In genomic region chr1:91851130-91852010, GRCh38 we compare ENCODE assay signal across 8 cellular contexts. TPM values are rescaled to one million over a fixed set of nuclear protein-coding genes. Genes with fewer than 3 reads are reported as not detected.
DNase-seq lines count a peak whose midpoint lies in the region; ATAC-seq and TF ChIP-seq lines count a peak whose summit lies in the region.

No MANE protein-coding gene starts in this region.

- DNase-seq in M059J (ENCODE audit: low read depth), result peak; percentile 82
- peak; percentile 87 for DNase-seq in amniotic epithelial cell (ENCODE audit: low read depth)
- peak; percentile 74 for DNase-seq in iris pigment epithelial cell (ENCODE audit: low read depth)
- peak; percentile 89 for DNase-seq in stromal cell of bone marrow (ENCODE audit: low read depth)
- DNase-seq in progenitor cell of endocrine pancreas (ENCODE audit: low spot score, unreplicated experiment), result no peak
- no peak for DNase-seq in NOMO-1 treated with dmso at 0.1 percent for 144 hours (lab: John Stamatoyannopoulos, UW; ENCODE audit: unreplicated experiment)
- no peak for DNase-seq in activated T-cell treated with anti-CD3 and anti-CD28 coated beads for 4 hours

- TF ChIP-seq CTCF in progenitor cell of endocrine pancreas (IDR thresholded peaks at IDR 0.05; ENCODE audit: unreplicated experiment), result no peak

- H3K4me3 Mint-ChIP-seq in progenitor cell of endocrine pancreas (ENCODE audit: low read depth), result no peak overlapping the region

- no peaks in the 10 kb centered on the region for H3K9me3 Mint-ChIP-seq in progenitor cell of endocrine pancreas (ENCODE audit: low read depth)

- no peak for ATAC-seq in GM19397 (IDR thresholded peaks at IDR 0.05; ENCODE audit: unreplicated experiment)

- H3K27ac Mint-ChIP-seq in progenitor cell of endocrine pancreas, result no peak overlapping the region

- no peaks in the 10 kb centered on the region for H3K36me3 Mint-ChIP-seq in progenitor cell of endocrine pancreas (ENCODE audit: insufficient read depth)

- no peaks in the 10 kb centered on the region for H3K27me3 Mint-ChIP-seq in progenitor cell of endocrine pancreas

- no peaks in the 10 kb centered on the region for H3K4me1 Mint-ChIP-seq in progenitor cell of endocrine pancreas (ENCODE audit: low read depth)

RNA-seq across cellular contexts. Expression of gene TGFBR3, which starts 34.6 kb away (rescaled TPM):
- 1.8 and 2.1 TPM in 2 replicates for total RNA-seq in M059J (2014; rRNA removed; shearing (Covaris generic))
- 4.9 and 6.6 TPM in 2 replicates for total RNA-seq in progenitor cell of endocrine pancreas

Comparison
In these comparisons a context has a peak if more than half of its experiments do, and no peak if none do; other contexts are left out.
1. DNase-seq: peak in M059J (single experiment), amniotic epithelial cell (single experiment), iris pigment epithelial cell (single experiment) and stromal cell of bone marrow (single experiment); none in progenitor cell of endocrine pancreas (single experiment), NOMO-1 treated with dmso at 0.1 percent for 144 hours (single experiment) and activated T-cell treated with anti-CD3 and anti-CD28 coated beads for 4 hours (single experiment).